Comparison of ENCODE assay signal across 8 cellular contexts in genomic region chr10:79274279-79275104, GRCh38.
DNase-seq lines count a peak whose midpoint lies in the region; ATAC-seq and TF ChIP-seq lines count a peak whose summit lies in the region.

No MANE protein-coding gene starts in this region.

- ATAC-seq in left ventricle myocardium superior (peak; percentile 83), gastrocnemius medialis (peak; percentile 88), foreskin keratinocyte (no peak), GM21447 (IDR thresholded peaks at IDR 0.05; ENCODE audit: unreplicated experiment) (no peak), HG02970 (IDR thresholded peaks at IDR 0.05; ENCODE audit: low FRiP score, unreplicated experiment) (no peak)
- no peak for ATAC-seq in activated CD4-positive, CD25-positive, alpha-beta regulatory T cell treated with anti-CD3 and anti-CD28 coated beads, Interleukin-2, amount 50 U/mL, for 24 hours

- in situ Hi-C loops in GM23248 (cut with MboI) = no loop called here
- in situ Hi-C loops in gastrocnemius medialis (cut with MboI; ENCODE audit: low sequenced_read_pairs in 4 of 4) = no loop called here

- H3K4me3 ChIP-seq in GM23248 (no peak overlapping the region; the same call in 1 of the 2 replicates), gastrocnemius medialis (peak overlapping the region in 2 of 4 donors; percentile 13 to 20)

- no peaks in the 10 kb centered on the region for H4K20me1 ChIP-seq in GM23248 (ENCODE audit: insufficient read depth)

- H3K79me2 ChIP-seq in GM23248 (ENCODE audit: insufficient read depth) = peaks cover 74% of the 10 kb centered on the region

- DNase-seq in GM23248 (peak; percentile 86), anterior cingulate cortex (lab: John Stamatoyannopoulos, UW) (peak; percentile 61 to 98 (median 92)), left ventricle myocardium superior (peak; percentile 89), gastrocnemius medialis (peak; percentile 90 to 97), foreskin keratinocyte (no peak)

- H3K9me3 ChIP-seq in GM23248 (ENCODE audit: low read depth) = no peaks in the 10 kb centered on the region
- H3K9me3 ChIP-seq in gastrocnemius medialis = no peaks in the 10 kb centered on the region

- peak overlapping the region; percentile 48 for H3K4me2 ChIP-seq in GM23248 (ENCODE audit: unreplicated experiment)

- H3K27me3 ChIP-seq in GM23248 (replicated peaks; ENCODE audit: insufficient read depth) (no peaks in the 10 kb centered on the region), gastrocnemius medialis (no peaks in the 10 kb centered on the region), foreskin keratinocyte (no peaks in the 10 kb centered on the region)

- TF ChIP-seq CTCF in gastrocnemius medialis (IDR thresholded peaks at IDR 0.05 in 4 of 5, conservative IDR thresholded peaks at IDR 0.05 in 1 of 5) (peak in 4 of 5 experiments; percentile 13 to 35 (median 24)), foreskin keratinocyte (conservative IDR thresholded peaks at IDR 0.05) (no peak)

- H3K27ac ChIP-seq in GM23248 (peak overlapping the region; percentile 92), gastrocnemius medialis (peak overlapping the region; percentile 82 to 89 (median 88)), foreskin keratinocyte (no peak overlapping the region)

- H2AFZ ChIP-seq in GM23248 = no peak overlapping the region

- no peak for TF ChIP-seq POLR2A in gastrocnemius medialis (IDR thresholded peaks at IDR 0.05)

- H3F3A ChIP-seq in GM23248 (ENCODE audit: insufficient read depth) = peaks cover 15% of the 10 kb centered on the region

- H3K4me1 ChIP-seq in GM23248 (ENCODE audit: insufficient read depth) = peaks cover 34% of the 10 kb centered on the region
- H3K4me1 ChIP-seq in gastrocnemius medialis = peaks cover 23 to 42% of the 10 kb centered on the region in 2 donors
- peaks cover 3% of the 10 kb centered on the region for H3K4me1 ChIP-seq in foreskin keratinocyte

- H3K36me3 ChIP-seq in GM23248 (ENCODE audit: low read depth) (peaks cover 8% of the 10 kb centered on the region; the same call in 1 of the 2 replicates), gastrocnemius medialis (peaks cover 0 to 16% of the 10 kb centered on the region in 2 donors)

- WGBS in GM23248 (ENCODE audit: low coverage in 1 of 2, low lambda C conversion rate in 2 of 2, missing lambda C conversion rate in 2 of 2), 2 experiments = 5 to 11% methylated on average over 30 of the region's 32 CpGs

- intact Hi-C loops in left ventricle myocardium superior (cut with micrococcal nuclease) = loop anchor here (10.0 kb wide), 1 partner anchor 50 kb away; no protein-coding TSS in a partner anchor
- intact Hi-C loops in gastrocnemius medialis (cut with DNase I; ENCODE audit: low total_unique reads) = loop anchor here (5.0 to 10.0 kb wide), 2 partner anchors 120 to 192 kb away; no protein-coding TSS in a partner anchor

- no peaks in the 10 kb centered on the region for H3K9me2 ChIP-seq in GM23248 (ENCODE audit: insufficient read depth)

- peak overlapping the region; percentile 81 for H3K9ac ChIP-seq in GM23248

Comparison
In these comparisons a context has a peak if more than half of its experiments do, and no peak if none do; other contexts are left out.
1. DNase-seq: peak in GM23248 (single experiment), anterior cingulate cortex (58 of 58), left ventricle myocardium superior (single experiment) and gastrocnemius medialis (2 of 2); none in foreskin keratinocyte (0 of 2).
2. ATAC-seq: peak in left ventricle myocardium superior (single experiment) and gastrocnemius medialis (2 of 2); none in foreskin keratinocyte (single experiment), GM21447 (single experiment), activated CD4-positive, CD25-positive, alpha-beta regulatory T cell treated with anti-CD3 and anti-CD28 coated beads, Interleukin-2, amount 50 U/mL, for 24 hours (0 of 2) and HG02970 (single experiment).